Comparison of ENCODE assay signal across 10 cellular contexts in the genomic region with DNA sequence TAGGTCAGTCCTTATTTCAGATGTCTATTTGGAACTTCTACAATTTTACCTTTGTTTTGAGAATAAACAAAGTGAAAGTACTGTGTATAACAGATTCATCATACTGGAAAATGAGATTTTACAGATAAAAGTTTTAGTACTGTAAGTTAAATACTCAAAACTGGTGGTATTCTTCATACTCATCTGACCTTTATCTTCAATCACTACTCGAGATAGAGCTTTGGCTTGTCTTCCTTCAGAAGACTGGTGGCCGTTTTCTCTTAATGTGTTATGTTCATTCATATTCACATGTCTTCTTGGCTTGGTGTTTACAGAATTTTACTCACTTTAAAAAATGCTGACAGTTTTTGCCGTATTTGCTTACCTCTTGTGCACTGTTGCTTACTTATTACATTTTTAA. TPM values are rescaled to one million over a fixed set of nuclear protein-coding genes. Genes with fewer than 3 reads are reported as not detected.
DNase-seq lines count a peak whose midpoint lies in the region; ATAC-seq, FAIRE-seq and TF ChIP-seq lines count a peak whose summit lies in the region.
"Had no signal": no experiment of that assay in that cellular context is flagged by ENCODE, and none has a peak within 500 bp of the region (broad histone marks: within the 10 kb centered on the region; RNA-seq: fewer than 3 reads in every experiment).

No MANE protein-coding gene starts in this region.

- no peak for FAIRE-seq in kidney (lab: Jason Lieb, UNC)

- no peak for TF ChIP-seq POLR2A in transverse colon (IDR thresholded peaks at IDR 0.05)

- no peak overlapping the region for H3K27ac Mint-ChIP-seq in activated naive CD4-positive, alpha-beta T cell treated with anti-CD3 and anti-CD28 coated beads, Interleukin-2, amount 10 ng/mL, durations not matched to agents 7 days and 5 days
- H3K27ac Mint-ChIP-seq in activated CD8-positive, alpha-beta T cell treated with anti-CD3 and anti-CD28 coated beads for 36 hours = peak overlapping the region; percentile 97

- H3K27me3 ChIP-seq in transverse colon = no peaks in the 10 kb centered on the region

- no peaks in the 10 kb centered on the region for H3K9me3 Mint-ChIP-seq in activated naive CD4-positive, alpha-beta T cell treated with anti-CD3 and anti-CD28 coated beads, Interleukin-2, amount 10 ng/mL, durations not matched to agents 7 days and 5 days
- no peaks in the 10 kb centered on the region for H3K9me3 Mint-ChIP-seq in activated CD8-positive, alpha-beta T cell treated with anti-CD3 and anti-CD28 coated beads for 36 hours

- peaks cover 8 to 13% of the 10 kb centered on the region in 2 donors for H3K4me1 ChIP-seq in kidney (ENCODE audit: control insufficient read depth in 1 of 2, insufficient read depth in 1 of 2, low read depth in 1 of 2, low read length in 2 of 2)
- peaks cover 16 to 64% (median 35%) of the 10 kb centered on the region in 4 donors for H3K4me1 ChIP-seq in transverse colon

- intact Hi-C loops in activated CD8-positive, alpha-beta T cell treated with anti-CD3 and anti-CD28 coated beads for 36 hours (cut with micrococcal nuclease) = no loop called here
- intact Hi-C loops in kidney (cut with DNase I) (no loop called here), transverse colon (cut with DNase I; ENCODE audit: low total_unique reads) (no loop called here)

- CTCF ChIA-PET in activated naive CD4-positive, alpha-beta T cell treated with anti-CD3 and anti-CD28 coated beads, Interleukin-2, amount 10 ng/mL, durations not matched to agents 7 days and 5 days (lab: Charles Lee) = no interaction called here
- CTCF ChIA-PET in activated CD8-positive, alpha-beta T cell treated with anti-CD3 and anti-CD28 coated beads for 36 hours (lab: Charles Lee) = no interaction called here

- H3K4me1 Mint-ChIP-seq in activated naive CD4-positive, alpha-beta T cell treated with anti-CD3 and anti-CD28 coated beads, Interleukin-2, amount 10 ng/mL, durations not matched to agents 7 days and 5 days = peaks cover 32% of the 10 kb centered on the region
- H3K4me1 Mint-ChIP-seq in activated CD8-positive, alpha-beta T cell treated with anti-CD3 and anti-CD28 coated beads for 36 hours (ENCODE audit: low read depth) = peaks cover 38% of the 10 kb centered on the region

- peak overlapping the region; percentile 100 for H3K4me3 Mint-ChIP-seq in activated naive CD4-positive, alpha-beta T cell treated with anti-CD3 and anti-CD28 coated beads, Interleukin-2, amount 10 ng/mL, durations not matched to agents 7 days and 5 days
- H3K4me3 Mint-ChIP-seq in activated CD8-positive, alpha-beta T cell treated with anti-CD3 and anti-CD28 coated beads for 36 hours = peak overlapping the region; percentile 98

- 3 to 11% methylated on average over 3 of the region's 3 CpGs for WGBS in transverse colon (ENCODE audit: low coverage in 1 of 2), 2 donors

- ATAC-seq in activated CD8-positive, alpha-beta T cell treated with anti-CD3 and anti-CD28 coated beads for 36 hours = peak; percentile 17
- ATAC-seq in GM21526 (IDR thresholded peaks at IDR 0.05; ENCODE audit: low FRiP score, unreplicated experiment) = no peak

- peaks cover 9% of the 10 kb centered on the region for H3K36me3 Mint-ChIP-seq in activated naive CD4-positive, alpha-beta T cell treated with anti-CD3 and anti-CD28 coated beads, Interleukin-2, amount 10 ng/mL, durations not matched to agents 7 days and 5 days
- H3K36me3 Mint-ChIP-seq in activated CD8-positive, alpha-beta T cell treated with anti-CD3 and anti-CD28 coated beads for 36 hours (ENCODE audit: low read depth) = peaks cover 9% of the 10 kb centered on the region

- H3K36me3 ChIP-seq in kidney (ENCODE audit: control insufficient read depth in 1 of 2, insufficient read depth in 2 of 2, low read length in 2 of 2) (no peaks in the 10 kb centered on the region), transverse colon (no peaks in the 10 kb centered on the region)

- TF ChIP-seq EP300 in transverse colon (IDR thresholded peaks at IDR 0.05; ENCODE audit: low read depth) = no peak

- no peak overlapping the region for H3K27ac ChIP-seq in kidney (ENCODE audit: low read depth in 2 of 2, low read length in 2 of 2)
- peak overlapping the region; percentile 26 to 96 (median 92) for H3K27ac ChIP-seq in transverse colon

- TF ChIP-seq CTCF in activated CD8-positive, alpha-beta T cell treated with anti-CD3 and anti-CD28 coated beads for 36 hours (IDR thresholded peaks at IDR 0.05) = no peak
- TF ChIP-seq CTCF in kidney (IDR thresholded peaks at IDR 0.05; ENCODE audit: borderline replicate concordance, extremely low read depth, insufficient read depth) = no peak
- no peak for TF ChIP-seq CTCF in transverse colon (IDR thresholded peaks at IDR 0.05)

- no peaks in the 10 kb centered on the region for H3K9me3 ChIP-seq in kidney (ENCODE audit: control insufficient read depth in 1 of 2, low read length in 2 of 2)
- H3K9me3 ChIP-seq in transverse colon = no peaks in the 10 kb centered on the region

- peaks cover 5% of the 10 kb centered on the region for H3K27me3 Mint-ChIP-seq in activated naive CD4-positive, alpha-beta T cell treated with anti-CD3 and anti-CD28 coated beads, Interleukin-2, amount 10 ng/mL, durations not matched to agents 7 days and 5 days
- H3K27me3 Mint-ChIP-seq in activated CD8-positive, alpha-beta T cell treated with anti-CD3 and anti-CD28 coated beads for 36 hours = no peaks in the 10 kb centered on the region

- DNase-seq in activated naive CD4-positive, alpha-beta T cell treated with anti-CD3 and anti-CD28 coated beads, Interleukin-2, amount 10 ng/mL, durations not matched to agents 7 days and 5 days = no peak
- DNase-seq in activated naive CD4-positive, alpha-beta T cell treated with anti-CD3 and anti-CD28 coated beads, Interleukin-2, amount 50 U/mL, for 16 hours = no peak
- no peak for DNase-seq in activated CD8-positive, alpha-beta T cell treated with anti-CD3 and anti-CD28 coated beads for 36 hours
- DNase-seq in kidney (no peak), transverse colon (no peak), anterior cingulate cortex (lab: John Stamatoyannopoulos, UW) (no peak), SHP77 treated with DMSO at 0.1 percent for 48 hours (lab: John Stamatoyannopoulos, UW) (no peak)
- DNase-seq: substantia nigra, T1000 had no signal

- in situ Hi-C loops in transverse colon (cut with MboI; ENCODE audit: low pct_ligation_motif_present in 1 of 4, low pct_unique_long_range_greater_than_20kb in 1 of 4, low sequenced_read_pairs in 3 of 4) = no loop called here

- H3K4me3 ChIP-seq in kidney (ENCODE audit: low read length in 2 of 2) (peak overlapping the region; percentile 75 to 86), transverse colon (peak overlapping the region in 2 of 4 donors; percentile 84 to 89)

- POLR2A ChIA-PET in activated CD8-positive, alpha-beta T cell treated with anti-CD3 and anti-CD28 coated beads for 36 hours (lab: Charles Lee) = no interaction called here

- no peak overlapping the region for H3K9ac ChIP-seq in kidney (ENCODE audit: low read length in 2 of 2)

RNA-seq across cellular contexts. Expression of a gene that starts 2.1 kb away (rescaled TPM):
- total RNA-seq in activated CD8-positive, alpha-beta T cell treated with anti-CD3 and anti-CD28 coated beads for 36 hours = 1 to 10 TPM; 8.9 to 9.6 TPM
- total RNA-seq in kidney (23.1 TPM), transverse colon (1,000 to 10,000 TPM in 1 of 4 donors, 10 to 100 TPM in 3; 25.4 to 1,178 (median 36.7) TPM)
- polyA plus RNA-seq in kidney (ENCODE audit: insufficient read depth, low read depth, low replicate concordance) = 4.0 TPM

Comparison
In these comparisons a context has a peak if more than half of its experiments do, and no peak if none do; other contexts are left out.
1. H3K27ac ChIP-seq: peak in transverse colon (4 of 4); none in kidney (0 of 2).